ENCODE assay signal across 12 cellular contexts in genomic region chr14:25349269-25349668, GRCh38.
"Had no signal": no experiment of that assay in that cellular context is flagged by ENCODE, and none has a peak within 500 bp of the region (broad histone marks: within the 10 kb centered on the region; RNA-seq: fewer than 3 reads in every experiment).

No MANE protein-coding gene starts in this region.

- H3K9me3 ChIP-seq: lower lobe of right lung, neutrophil had no signal

- ATAC-seq: effector memory CD8-positive, alpha-beta T cell; lower lobe of right lung; naive thymus-derived CD4-positive, alpha-beta T cell had no signal

- DNase-seq: activated CD4-positive, alpha-beta T cell treated with anti-CD3 and anti-CD28 coated beads for 4 hours; activated naive CD4-positive, alpha-beta T cell treated with anti-CD3 and anti-CD28 coated beads, Interleukin-2, amount 50 U/mL, for 16 hours; activated T-cell treated with anti-CD3 and anti-CD28 coated beads for 4 hours; brain microvascular endothelial cell; cerebellar nuclear complex; effector memory CD8-positive, alpha-beta T cell; lower lobe of right lung; naive thymus-derived CD4-positive, alpha-beta T cell; stimulated activated CD4-positive, alpha-beta T cell treated with anti-CD3 and anti-CD28 coated beads, Interleukin-4, amount 100 ng/mL, for 4 hours; WERI-Rb-1 had no signal

- H3K4me1 ChIP-seq: lower lobe of right lung, tibial nerve had no signal

- H3K36me3 ChIP-seq: brain microvascular endothelial cell, lower lobe of right lung, neutrophil, tibial nerve, WERI-Rb-1 had no signal

- H3K27me3 ChIP-seq: brain microvascular endothelial cell, neutrophil, tibial nerve had no signal

- H3K4me3 ChIP-seq: lower lobe of right lung, tibial nerve had no signal
